ENCODE assay signal across 1 cellular context in genomic region chr7:151782598-151783448, GRCh38.
TF ChIP-seq lines count a peak whose summit lies in the region.

No MANE protein-coding gene starts in this region.

TF ChIP-seq in HepG2, 621 proteins besides CTCF, POLR2A, EP300 and RAD21 (continued from another document):
- TF ChIP-seq KIAA2018 (CRISPR knock-in tag; IDR thresholded peaks at IDR 0.05; ENCODE audit: borderline replicate concordance) (no peak), KDM2A (CRISPR knock-in tag; IDR thresholded peaks at IDR 0.05; ENCODE audit: borderline replicate concordance, low read depth) (peak; percentile 72; the same call in 1 of the 2 replicates), ZNF501 (CRISPR knock-in tag; IDR thresholded peaks at IDR 0.05) (0 out of 2 replicates have a peak, but pooled peaks have one; percentile 40), ZFP91 (CRISPR knock-in tag; IDR thresholded peaks at IDR 0.05; ENCODE audit: borderline replicate concordance) (peak; percentile 68; the same call in 1 of the 2 replicates), ZNF749 (CRISPR knock-in tag; IDR thresholded peaks at IDR 0.05; ENCODE audit: borderline replicate concordance) (0 out of 2 replicates have a peak, but pooled peaks have one; percentile 43), ATF5 (CRISPR knock-in tag; IDR thresholded peaks at IDR 0.05; ENCODE audit: low read depth) (no peak), HDAC2 (CRISPR knock-in tag; IDR thresholded peaks at IDR 0.05) (peak; percentile 16; the same call in 1 of the 2 replicates), YEATS2 (CRISPR knock-in tag; IDR thresholded peaks at IDR 0.05; ENCODE audit: borderline replicate concordance) (no peak), SMAD1 (CRISPR knock-in tag; IDR thresholded peaks at IDR 0.05; ENCODE audit: borderline replicate concordance, low read depth) (peak; percentile 51; the same call in 1 of the 2 replicates), MEF2D (CRISPR knock-in tag; IDR thresholded peaks at IDR 0.05) (no peak), SP4 (CRISPR knock-in tag; IDR thresholded peaks at IDR 0.05) (peak; percentile 30; the same call in 1 of the 2 replicates), HNRNPLL (IDR thresholded peaks at IDR 0.05; ENCODE audit: low read depth, low read length, poor library complexity, severe bottlenecking) (peak; percentile 23), AHDC1 (CRISPR knock-in tag; IDR thresholded peaks at IDR 0.05; ENCODE audit: borderline replicate concordance) (no peak), UBTF (CRISPR knock-in tag; IDR thresholded peaks at IDR 0.05) (peak; percentile 49), DNMT1 (CRISPR knock-in tag; IDR thresholded peaks at IDR 0.05) (0 out of 2 replicates have a peak, but pooled peaks have one; percentile 34), STAG1 (CRISPR knock-in tag; IDR thresholded peaks at IDR 0.05) (peak; percentile 72)
TF ChIP-seq in HepG2: peak in this region for 29.
